Comparison of ENCODE assay signal across 26 cellular contexts in the genomic region with DNA sequence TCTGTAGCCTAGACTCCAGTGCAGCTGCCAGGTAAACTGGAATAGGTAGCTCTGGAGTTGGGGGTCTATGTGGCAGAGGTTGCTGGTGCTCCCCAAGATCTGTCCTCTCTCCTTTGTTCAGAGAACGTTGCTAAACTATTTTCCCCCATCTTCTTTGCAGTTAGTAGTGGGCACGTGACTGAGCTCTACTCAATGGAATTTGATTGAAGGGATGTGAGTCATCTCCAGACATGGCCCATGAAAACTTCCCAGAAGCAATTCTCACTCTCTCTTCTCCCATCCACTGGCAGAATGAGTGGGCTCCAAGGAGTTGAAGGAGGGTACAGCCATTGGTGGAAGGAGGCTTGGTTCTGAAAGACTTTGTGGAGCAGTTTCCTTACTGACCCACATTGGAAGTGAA. TPM values are rescaled to one million over a fixed set of nuclear protein-coding genes. Genes with fewer than 3 reads are reported as not detected.
"Had no signal": no experiment of that assay in that cellular context is flagged by ENCODE, and none has a peak within 500 bp of the region (broad histone marks: within the 10 kb centered on the region; RNA-seq: fewer than 3 reads in every experiment).

No MANE protein-coding gene starts in this region.

- H3K9me3 ChIP-seq: breast epithelium, colonic mucosa, esophagus squamous epithelium, heart right ventricle, left lung, spleen, tibial artery had no signal

- H3K4me3 ChIP-seq: breast epithelium, colonic mucosa, esophagus squamous epithelium, heart right ventricle, left lung, lung, spleen, tibial artery had no signal

- DNase-seq: activated CD4-positive, alpha-beta memory T cell treated with anti-CD3 and anti-CD28 coated beads, Interleukin-2, amount 10 ng/mL, durations not matched to agents 7 days and 5 days; activated CD4-positive, alpha-beta T cell treated with anti-CD3 and anti-CD28 coated beads, Interleukin-2, amount 10 ng/mL, durations not matched to agents 24 days and 14 days; activated effector memory CD4-positive, alpha-beta T cell treated with Interleukin-2 at 50 U/mL for 16 hours; activated naive CD4-positive, alpha-beta T cell treated with anti-CD3 and anti-CD28 coated beads for 36 hours; activated naive CD8-positive, alpha-beta T cell treated with anti-CD3 and anti-CD28 coated beads, Interleukin-2, amount 10 ng/mL, durations not matched to agents 7 days and 5 days; activated T-cell treated with anti-CD3 and anti-CD28 coated beads, Interleukin-2, amount 50 U/mL, for 72 hours; amniotic stem cell; colonic mucosa; esophagus squamous epithelium; heart right ventricle; kidney; left lung; naive B cell; nucleus accumbens; posterior cingulate gyrus; retina; spleen; stimulated activated CD4-positive, alpha-beta T cell treated with anti-CD3 and anti-CD28 coated beads, Interleukin-4, amount 100 ng/mL, for 24 hours; stimulated activated naive CD4-positive, alpha-beta T cell treated with Interleukin-2 at 50 U/mL for 16 hours; tibial artery had no signal

- FAIRE-seq: kidney had no signal

- H3K27ac ChIP-seq: breast epithelium, colonic mucosa, esophagus squamous epithelium, heart right ventricle, left lung, spleen, tibial artery, VCaP had no signal

- H3K4me1 ChIP-seq: breast epithelium, colonic mucosa, esophagus squamous epithelium, left lung, spleen, tibial artery had no signal

- H3K36me3 ChIP-seq: breast epithelium, colonic mucosa, esophagus squamous epithelium, heart right ventricle, left lung, spleen, tibial artery had no signal

- H3K27me3 ChIP-seq: breast epithelium, colonic mucosa, esophagus squamous epithelium, heart right ventricle, left lung, spleen, tibial artery had no signal

RNA-seq across cellular contexts. Expression of a gene that starts 44.0 kb away (rescaled TPM):
- total RNA-seq: activated CD4-positive, alpha-beta memory T cell treated with anti-CD3 and anti-CD28 coated beads, Interleukin-2, amount 10 ng/mL, durations not matched to agents 7 days and 5 days; activated CD4-positive, alpha-beta T cell treated with anti-CD3 and anti-CD28 coated beads, Interleukin-2, amount 10 ng/mL, durations not matched to agents 24 days and 14 days; activated naive CD4-positive, alpha-beta T cell treated with anti-CD3 and anti-CD28 coated beads for 36 hours; activated naive CD8-positive, alpha-beta T cell treated with anti-CD3 and anti-CD28 coated beads, Interleukin-2, amount 10 ng/mL, durations not matched to agents 7 days and 5 days; esophagus squamous epithelium; heart right ventricle; left lung; mesenteric fat pad; spleen; subcutaneous adipose tissue had no signal
- polyA plus RNA-seq: heart right ventricle, neural cell had no signal
